Comparison of ENCODE assay signal across 1 cellular context in the genomic region with DNA sequence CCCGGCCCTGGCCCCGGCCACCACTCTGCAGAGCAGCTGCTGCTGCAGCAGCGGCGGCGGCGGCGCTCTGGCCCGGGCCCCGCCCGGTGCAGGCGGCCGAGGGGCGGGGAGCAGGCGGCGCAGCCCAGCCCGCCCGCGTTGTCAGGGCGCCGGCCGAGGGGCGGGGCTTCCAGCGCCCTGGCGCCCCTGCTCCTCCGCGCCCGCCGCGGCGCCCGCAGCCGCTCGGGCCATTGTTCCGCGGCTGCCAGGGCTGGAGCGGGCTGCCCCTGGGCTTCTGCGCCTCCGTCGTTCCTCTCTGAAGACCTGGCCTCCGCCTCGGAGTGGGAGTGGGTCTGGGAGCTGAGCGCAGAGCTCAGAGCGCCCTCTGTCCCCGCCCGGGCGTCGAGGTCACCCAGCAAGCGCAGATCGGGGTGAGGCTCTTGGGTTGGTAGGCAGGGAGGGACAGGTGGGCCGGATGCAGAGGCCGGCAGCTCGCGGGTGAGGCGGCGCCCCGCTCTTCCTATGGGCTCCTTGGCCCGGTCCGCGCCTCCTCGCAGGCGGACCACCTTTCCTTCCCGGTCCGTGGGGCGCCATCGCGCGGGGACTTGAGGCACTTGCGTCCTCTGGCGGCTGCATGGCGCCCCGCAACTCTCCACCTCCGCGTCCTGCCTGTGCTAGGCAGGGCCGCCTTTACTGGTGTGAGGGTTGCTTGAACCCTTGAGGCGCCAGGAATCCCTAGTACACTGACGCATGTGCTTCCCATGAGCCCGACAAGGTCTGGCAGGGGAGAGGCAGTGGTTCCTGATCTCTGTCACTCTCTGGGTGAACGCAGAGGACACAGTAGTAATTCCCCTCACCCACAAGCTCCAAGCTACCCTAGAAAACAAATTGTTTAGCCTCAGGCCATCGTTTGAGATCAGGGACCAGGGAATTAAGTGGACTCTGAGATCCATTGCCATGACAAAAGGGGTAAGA.
TF ChIP-seq lines count a peak whose summit lies in the region.

A gene with protein sequence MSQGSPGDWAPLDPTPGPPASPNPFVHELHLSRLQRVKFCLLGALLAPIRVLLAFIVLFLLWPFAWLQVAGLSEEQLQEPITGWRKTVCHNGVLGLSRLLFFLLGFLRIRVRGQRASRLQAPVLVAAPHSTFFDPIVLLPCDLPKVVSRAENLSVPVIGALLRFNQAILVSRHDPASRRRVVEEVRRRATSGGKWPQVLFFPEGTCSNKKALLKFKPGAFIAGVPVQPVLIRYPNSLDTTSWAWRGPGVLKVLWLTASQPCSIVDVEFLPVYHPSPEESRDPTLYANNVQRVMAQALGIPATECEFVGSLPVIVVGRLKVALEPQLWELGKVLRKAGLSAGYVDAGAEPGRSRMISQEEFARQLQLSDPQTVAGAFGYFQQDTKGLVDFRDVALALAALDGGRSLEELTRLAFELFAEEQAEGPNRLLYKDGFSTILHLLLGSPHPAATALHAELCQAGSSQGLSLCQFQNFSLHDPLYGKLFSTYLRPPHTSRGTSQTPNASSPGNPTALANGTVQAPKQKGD (minus strand): TSS at position 69 of the 954 bp plus-strand sequence. CDS start 96 bp downstream, outside the sequence.

TF ChIP-seq in HEK293, 187 proteins besides CTCF, POLR2A, EP300 and RAD21 (continued from another document and continues in another):
- TF ChIP-seq ZNF473 (tag by site-specific recombination; IDR thresholded peaks at IDR 0.05), result no peak
- TF ChIP-seq ZNF138 (tag by site-specific recombination; IDR thresholded peaks at IDR 0.05; ENCODE audit: borderline replicate concordance), result no peak
- TF ChIP-seq ZNF768 (tag by site-specific recombination; IDR thresholded peaks at IDR 0.05), result no peak
- TF ChIP-seq GLI2 (tag by site-specific recombination; IDR thresholded peaks at IDR 0.05; ENCODE audit: borderline replicate concordance, low read depth), result no peak
- peak; percentile 70 for TF ChIP-seq SP3 (tag by site-specific recombination; IDR thresholded peaks at IDR 0.05)
- TF ChIP-seq ZNF24 (tag by site-specific recombination; IDR thresholded peaks at IDR 0.05), result peak; percentile 32; the same call in 1 of the 2 replicates
- no peak for TF ChIP-seq ZNF48 (tag by site-specific recombination; IDR thresholded peaks at IDR 0.05)
- peak; percentile 30; the same call in 1 of the 2 replicates for TF ChIP-seq ZSCAN4 (tag by site-specific recombination; IDR thresholded peaks at IDR 0.05)
- TF ChIP-seq ZNF416 (tag by site-specific recombination; IDR thresholded peaks at IDR 0.05), result no peak
- no peak for TF ChIP-seq BCL11B (tag by site-specific recombination; IDR thresholded peaks at IDR 0.05; ENCODE audit: low read depth)
- TF ChIP-seq, protein P1, sequence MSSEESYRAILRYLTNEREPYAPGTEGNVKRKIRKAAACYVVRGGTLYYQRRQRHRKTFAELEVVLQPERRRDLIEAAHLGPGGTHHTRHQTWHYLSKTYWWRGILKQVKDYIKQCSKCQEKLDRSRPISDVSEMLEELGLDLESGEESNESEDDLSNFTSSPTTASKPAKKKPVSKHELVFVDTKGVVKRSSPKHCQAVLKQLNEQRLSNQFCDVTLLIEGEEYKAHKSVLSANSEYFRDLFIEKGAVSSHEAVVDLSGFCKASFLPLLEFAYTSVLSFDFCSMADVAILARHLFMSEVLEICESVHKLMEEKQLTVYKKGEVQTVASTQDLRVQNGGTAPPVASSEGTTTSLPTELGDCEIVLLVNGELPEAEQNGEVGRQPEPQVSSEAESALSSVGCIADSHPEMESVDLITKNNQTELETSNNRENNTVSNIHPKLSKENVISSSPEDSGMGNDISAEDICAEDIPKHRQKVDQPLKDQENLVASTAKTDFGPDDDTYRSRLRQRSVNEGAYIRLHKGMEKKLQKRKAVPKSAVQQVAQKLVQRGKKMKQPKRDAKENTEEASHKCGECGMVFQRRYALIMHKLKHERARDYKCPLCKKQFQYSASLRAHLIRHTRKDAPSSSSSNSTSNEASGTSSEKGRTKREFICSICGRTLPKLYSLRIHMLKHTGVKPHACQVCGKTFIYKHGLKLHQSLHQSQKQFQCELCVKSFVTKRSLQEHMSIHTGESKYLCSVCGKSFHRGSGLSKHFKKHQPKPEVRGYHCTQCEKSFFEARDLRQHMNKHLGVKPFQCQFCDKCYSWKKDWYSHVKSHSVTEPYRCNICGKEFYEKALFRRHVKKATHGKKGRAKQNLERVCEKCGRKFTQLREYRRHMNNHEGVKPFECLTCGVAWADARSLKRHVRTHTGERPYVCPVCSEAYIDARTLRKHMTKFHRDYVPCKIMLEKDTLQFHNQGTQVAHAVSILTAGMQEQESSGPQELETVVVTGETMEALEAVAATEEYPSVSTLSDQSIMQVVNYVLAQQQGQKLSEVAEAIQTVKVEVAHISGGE (tag by site-specific recombination; conservative IDR thresholded peaks at IDR 0.05; ENCODE audit: low read depth), result peak; percentile 68
- TF ChIP-seq ZSCAN5A (tag by site-specific recombination; IDR thresholded peaks at IDR 0.05), result 0 out of 2 replicates have a peak, but pooled peaks have one; percentile 52
- TF ChIP-seq HOXA7 (CRISPR knock-in tag; IDR thresholded peaks at IDR 0.05; ENCODE audit: borderline replicate concordance), result no peak
- TF ChIP-seq GLIS2 (tag by site-specific recombination; IDR thresholded peaks at IDR 0.05), result 0 out of 2 replicates have a peak, but pooled peaks have one; percentile 22
- peak; percentile 59; the same call in 1 of the 2 replicates for TF ChIP-seq ZNF76 (tag by site-specific recombination; IDR thresholded peaks at IDR 0.05; ENCODE audit: borderline replicate concordance, low read depth)
- TF ChIP-seq ZNF792 (tag by site-specific recombination; IDR thresholded peaks at IDR 0.05), result no peak
- no peak for TF ChIP-seq HOXD13 (CRISPR knock-in tag; IDR thresholded peaks at IDR 0.05; ENCODE audit: borderline replicate concordance)
- no peak for TF ChIP-seq ZNF404 (tag by site-specific recombination; IDR thresholded peaks at IDR 0.05)
- 0 out of 2 replicates have a peak, but pooled peaks have one; percentile 19 for TF ChIP-seq PRDM1 (tag by site-specific recombination; IDR thresholded peaks at IDR 0.05)
- TF ChIP-seq ZNF114 (tag by site-specific recombination; IDR thresholded peaks at IDR 0.05), result no peak
- no peak for TF ChIP-seq ZNF148 (tag by site-specific recombination; IDR thresholded peaks at IDR 0.05; ENCODE audit: borderline replicate concordance)
- no peak for TF ChIP-seq GLI4 (tag by site-specific recombination; IDR thresholded peaks at IDR 0.05)
- no peak for TF ChIP-seq ZNF157 (tag by site-specific recombination; IDR thresholded peaks at IDR 0.05)
- no peak for TF ChIP-seq ZBTB21 (tag by site-specific recombination; IDR thresholded peaks at IDR 0.05)
- TF ChIP-seq ZNF169 (tag by site-specific recombination; IDR thresholded peaks at IDR 0.05), result no peak
- no peak for TF ChIP-seq ZNF677 (tag by site-specific recombination; IDR thresholded peaks at IDR 0.05)
- TF ChIP-seq KLF1 (tag by site-specific recombination; IDR thresholded peaks at IDR 0.05), result peak; percentile 62
- peak; percentile 82 for TF ChIP-seq ZNF692 (tag by site-specific recombination; IDR thresholded peaks at IDR 0.05)
- no peak for TF ChIP-seq GFI1B (tag by site-specific recombination; IDR thresholded peaks at IDR 0.05)
- TF ChIP-seq ZSCAN23 (tag by site-specific recombination; IDR thresholded peaks at IDR 0.05), result no peak
- TF ChIP-seq ZNF324 (tag by site-specific recombination; IDR thresholded peaks at IDR 0.05), result peak; percentile 32; the same call in 1 of the 2 replicates
- peak; percentile 35; the same call in 1 of the 2 replicates for TF ChIP-seq EGR2 (tag by site-specific recombination; IDR thresholded peaks at IDR 0.05; ENCODE audit: low read depth)
- TF ChIP-seq ZFP3 (tag by site-specific recombination; IDR thresholded peaks at IDR 0.05; ENCODE audit: low read depth), result no peak
- TF ChIP-seq ELK4 (IDR thresholded peaks at IDR 0.05; ENCODE audit: borderline replicate concordance, low read depth, low read length), result no peak
- TF ChIP-seq ZNF449 (tag by site-specific recombination; IDR thresholded peaks at IDR 0.05), result 0 out of 2 replicates have a peak, but pooled peaks have one; percentile 40
- peak; percentile 53 for TF ChIP-seq ZNF341 (tag by site-specific recombination; IDR thresholded peaks at IDR 0.05; ENCODE audit: low read depth)
- no peak for TF ChIP-seq ZNF426 (tag by site-specific recombination; IDR thresholded peaks at IDR 0.05)
- TF ChIP-seq ZNF626 (tag by site-specific recombination; IDR thresholded peaks at IDR 0.05), result no peak
- TF ChIP-seq ZNF664 (tag by site-specific recombination; IDR thresholded peaks at IDR 0.05), result no peak
- TF ChIP-seq RBAK (tag by site-specific recombination; IDR thresholded peaks at IDR 0.05), result no peak
- TF ChIP-seq ZNF837 (tag by site-specific recombination; IDR thresholded peaks at IDR 0.05), result no peak
- TF ChIP-seq ZBTB48 (tag by site-specific recombination; IDR thresholded peaks at IDR 0.05), result peak; percentile 79
- TF ChIP-seq ZNF202 (tag by site-specific recombination; IDR thresholded peaks at IDR 0.05; ENCODE audit: borderline replicate concordance), result no peak
- no peak for TF ChIP-seq ZNF560 (tag by site-specific recombination; IDR thresholded peaks at IDR 0.05; ENCODE audit: borderline replicate concordance)
